Comparison of ENCODE assay signal across 20 cellular contexts in the genomic region with DNA sequence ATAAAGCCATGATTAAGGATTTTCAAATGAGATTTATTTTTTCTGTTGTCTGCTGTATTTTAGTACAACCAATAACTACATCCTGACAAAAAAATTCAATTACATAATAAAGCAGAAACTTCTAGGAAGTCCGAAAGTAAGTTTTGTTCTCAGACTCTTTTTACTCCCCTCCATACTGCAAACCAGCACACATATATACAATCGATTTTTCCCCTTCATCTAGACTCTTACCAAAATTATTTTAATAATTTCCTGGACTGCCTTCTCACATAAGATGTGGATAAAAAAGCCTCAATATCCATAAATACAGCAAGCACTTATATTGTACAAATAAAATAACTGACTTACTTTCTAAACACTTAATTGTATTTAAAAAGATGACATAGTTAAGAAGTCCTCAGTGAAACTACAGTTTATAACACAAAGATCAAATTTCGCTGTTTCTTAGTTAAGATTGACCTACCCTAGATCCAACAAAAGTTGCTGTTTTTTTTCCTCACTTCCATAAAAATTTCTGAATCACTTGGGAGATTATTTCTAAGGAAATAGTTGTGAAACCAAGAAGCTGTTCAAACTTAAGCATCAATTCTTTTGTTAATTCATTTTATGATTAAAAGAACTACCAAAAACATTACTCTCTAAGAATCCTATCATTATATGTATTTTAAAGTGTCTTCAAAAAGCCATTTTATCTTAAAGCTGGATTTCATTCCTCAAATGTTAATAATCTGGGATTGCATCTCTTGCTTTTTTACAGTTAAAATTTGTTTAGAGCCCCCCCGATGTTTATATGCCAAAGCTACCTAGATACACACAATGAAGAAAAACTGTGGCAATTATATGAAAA.
DNase-seq lines count a peak whose midpoint lies in the region; ATAC-seq, FAIRE-seq and TF ChIP-seq lines count a peak whose summit lies in the region.
"Had no signal": no experiment of that assay in that cellular context is flagged by ENCODE, and none has a peak within 500 bp of the region (broad histone marks: within the 10 kb centered on the region; RNA-seq: fewer than 3 reads in every experiment).

No MANE protein-coding gene starts in this region.

- no peaks in the 10 kb centered on the region for H3K9me3 Mint-ChIP-seq in activated T-cell treated with anti-CD3 and anti-CD28 coated beads, Interleukin-2, amount 50 U/mL, for 24 hours
- no peaks in the 10 kb centered on the region for H3K9me3 Mint-ChIP-seq in astrocyte (ENCODE audit: unreplicated experiment)
- H3K9me3 Mint-ChIP-seq: activated T-cell treated with anti-CD3 and anti-CD28 coated beads, Interleukin-2, amount 50 U/mL, for 72 hours had no signal

- TF ChIP-seq POLR2A in gastrocnemius medialis (IDR thresholded peaks at IDR 0.05): no peak

- H2AFZ ChIP-seq in astrocyte (ENCODE audit: low read depth, low read length) (no peak overlapping the region), smooth muscle cell (ENCODE audit: low read depth) (peak overlapping the region; percentile 36)

- peaks cover 44% of the 10 kb centered on the region for H3K4me1 Mint-ChIP-seq in activated T-cell treated with anti-CD3 and anti-CD28 coated beads, Interleukin-2, amount 50 U/mL, for 24 hours (ENCODE audit: low read depth)
- H3K4me1 Mint-ChIP-seq in astrocyte (ENCODE audit: low read depth, unreplicated experiment): peaks cover 23% of the 10 kb centered on the region

- intact Hi-C loops in gastrocnemius medialis (cut with DNase I; ENCODE audit: low total_unique reads): no loop called here

- no peak overlapping the region for H3K27ac Mint-ChIP-seq in activated T-cell treated with anti-CD3 and anti-CD28 coated beads, Interleukin-2, amount 50 U/mL, for 24 hours
- peak overlapping the region; percentile 53 for H3K27ac Mint-ChIP-seq in astrocyte (ENCODE audit: unreplicated experiment)
- H3K27ac Mint-ChIP-seq: activated T-cell treated with anti-CD3 and anti-CD28 coated beads, Interleukin-2, amount 50 U/mL, for 72 hours; immature natural killer cell had no signal

- H3K27ac ChIP-seq in astrocyte (ENCODE audit: low read depth, low read length): peak overlapping the region; percentile 92
- H3K27ac ChIP-seq in smooth muscle cell (ENCODE audit: low read depth): peak overlapping the region; percentile 57
- no peak overlapping the region for H3K27ac ChIP-seq in gastrocnemius medialis
- H3K27ac ChIP-seq: SJCRH30 had no signal

- H3F3A ChIP-seq in smooth muscle cell (ENCODE audit: low read depth): no peaks in the 10 kb centered on the region

- in situ Hi-C loops in gastrocnemius medialis (cut with MboI; ENCODE audit: low sequenced_read_pairs in 4 of 4): loop anchor here in 1 of 4 donors (25.0 kb wide), 1 partner anchor 105 kb away; no protein-coding TSS in a partner anchor

- H3K4me1 ChIP-seq in astrocyte (ENCODE audit: insufficient read depth, low read length) (peaks cover 20% of the 10 kb centered on the region), smooth muscle cell (ENCODE audit: low read depth) (peaks cover 33% of the 10 kb centered on the region), gastrocnemius medialis (peaks cover 0 to 8% of the 10 kb centered on the region in 2 donors)
- H3K4me1 ChIP-seq: SJCRH30 had no signal

- H3K4me3 ChIP-seq in astrocyte (ENCODE audit: insufficient read depth, low read depth, low read length): peak overlapping the region; percentile 96
- peak overlapping the region; percentile 62 for H3K4me3 ChIP-seq in fibroblast of pulmonary artery (replicated peaks; ENCODE audit: low read depth, low read length)
- peak overlapping the region; percentile 93 for H3K4me3 ChIP-seq in smooth muscle cell
- H3K4me3 ChIP-seq in gastrocnemius medialis: no peak overlapping the region
- H3K4me3 ChIP-seq: K562, SJCRH30 had no signal

- DNase-seq in activated T-cell treated with anti-CD3 and anti-CD28 coated beads, Interleukin-2, amount 50 U/mL, for 24 hours: no peak
- DNase-seq in activated T-cell treated with anti-CD3 and anti-CD28 coated beads, Interleukin-2, amount 50 U/mL, for 1 hour: no peak
- no peak for DNase-seq in astrocyte (ENCODE audit: low read depth)
- DNase-seq in fibroblast of pulmonary artery (ENCODE audit: low read depth): no peak
- no peak for DNase-seq in smooth muscle cell (lab: John Stamatoyannopoulos, UW; ENCODE audit: unreplicated experiment)
- no peak for DNase-seq in AG08395 (ENCODE audit: low spot score)
- no peak for DNase-seq in gastrocnemius medialis
- no peak for DNase-seq in activated naive CD4-positive, alpha-beta T cell treated with anti-CD3 and anti-CD28 coated beads, Interleukin-2, amount 50 U/mL, for 16 hours
- DNase-seq: 8988T; activated CD4-positive, alpha-beta T cell treated with anti-CD3 and anti-CD28 coated beads for 48 hours; activated T-cell treated with anti-CD3 and anti-CD28 coated beads, Interleukin-2, amount 50 U/mL, for 72 hours; amniotic stem cell; GDM1; immature natural killer cell; midbrain; NCI-H1417; NK-92 treated with Interleukin-12 subunit alpha and Interleukin-12 subunit beta, amount 100 ng/mL, for 24 hours; SJCRH30; T1000 had no signal

- TF ChIP-seq CTCF in astrocyte (IDR thresholded peaks at IDR 0.05; ENCODE audit: insufficient read depth, low read depth, low read length): no peak
- no peak for TF ChIP-seq CTCF in fibroblast of pulmonary artery (IDR thresholded peaks at IDR 0.05; ENCODE audit: low read length, missing control alignments)
- TF ChIP-seq CTCF in smooth muscle cell (IDR thresholded peaks at IDR 0.05; ENCODE audit: borderline replicate concordance, insufficient read depth, poor library complexity, severe bottlenecking): no peak
- TF ChIP-seq CTCF in gastrocnemius medialis (IDR thresholded peaks at IDR 0.05 in 4 of 5, conservative IDR thresholded peaks at IDR 0.05 in 1 of 5): no peak

- H3K27me3 ChIP-seq in astrocyte (ENCODE audit: insufficient read depth, low read length) (no peaks in the 10 kb centered on the region), smooth muscle cell (ENCODE audit: low read depth) (no peaks in the 10 kb centered on the region), gastrocnemius medialis (peaks cover 31 to 49% (median 39%) of the 10 kb centered on the region in 3 donors)
- H3K27me3 ChIP-seq: SJCRH30 had no signal

- FAIRE-seq in astrocyte (lab: Jason Lieb, UNC): peak; percentile 9
- FAIRE-seq: K562 had no signal

- no peaks in the 10 kb centered on the region for H3K9me3 ChIP-seq in astrocyte (ENCODE audit: insufficient read depth, low read depth, low read length)
- H3K9me3 ChIP-seq in smooth muscle cell (replicated peaks; ENCODE audit: low read depth): no peaks in the 10 kb centered on the region
- no peaks in the 10 kb centered on the region for H3K9me3 ChIP-seq in gastrocnemius medialis
- H3K9me3 ChIP-seq: SJCRH30 had no signal

- peak overlapping the region; percentile 8 for H3K4me3 Mint-ChIP-seq in activated T-cell treated with anti-CD3 and anti-CD28 coated beads, Interleukin-2, amount 50 U/mL, for 24 hours
- H3K4me3 Mint-ChIP-seq in astrocyte (ENCODE audit: unreplicated experiment): peak overlapping the region; percentile 94
- H3K4me3 Mint-ChIP-seq: activated T-cell treated with anti-CD3 and anti-CD28 coated beads, Interleukin-2, amount 50 U/mL, for 72 hours; immature natural killer cell had no signal

- WGBS in smooth muscle cell (ENCODE audit: low lambda C conversion rate): 85% methylated on average over 4 of the region's 4 CpGs

- peaks cover 4% of the 10 kb centered on the region for H3K36me3 ChIP-seq in astrocyte (ENCODE audit: insufficient read depth, low read length)
- H3K36me3 ChIP-seq in smooth muscle cell (ENCODE audit: low read depth): no peaks in the 10 kb centered on the region
- no peaks in the 10 kb centered on the region for H3K36me3 ChIP-seq in gastrocnemius medialis
- H3K36me3 ChIP-seq: SJCRH30 had no signal

- ATAC-seq in gastrocnemius medialis: no peak
- ATAC-seq: activated T-cell treated with anti-CD3 and anti-CD28 coated beads, Interleukin-2, amount 50 U/mL, for 72 hours; K562 had no signal

- peak overlapping the region; percentile 98 for H3K9ac ChIP-seq in astrocyte (ENCODE audit: low read length)
- H3K9ac ChIP-seq in smooth muscle cell (ENCODE audit: low read depth): peak overlapping the region; percentile 86

- H3K4me2 ChIP-seq in astrocyte (ENCODE audit: low read length) (peak overlapping the region; percentile 90), smooth muscle cell (peak overlapping the region; percentile 96)

- peaks cover 34% of the 10 kb centered on the region for H3K27me3 Mint-ChIP-seq in activated T-cell treated with anti-CD3 and anti-CD28 coated beads, Interleukin-2, amount 50 U/mL, for 24 hours
- no peaks in the 10 kb centered on the region for H3K27me3 Mint-ChIP-seq in astrocyte (ENCODE audit: low read depth, unreplicated experiment)

- peaks cover 100% of the 10 kb centered on the region for H3K79me2 ChIP-seq in astrocyte (ENCODE audit: insufficient read depth, low read length)
- H3K79me2 ChIP-seq in smooth muscle cell (ENCODE audit: low read depth): peaks cover 88% of the 10 kb centered on the region

- H4K20me1 ChIP-seq in astrocyte (ENCODE audit: insufficient read depth, low read length): peaks cover 15% of the 10 kb centered on the region
- peaks cover 16% of the 10 kb centered on the region for H4K20me1 ChIP-seq in smooth muscle cell (ENCODE audit: low read depth)

- H3K36me3 Mint-ChIP-seq in activated T-cell treated with anti-CD3 and anti-CD28 coated beads, Interleukin-2, amount 50 U/mL, for 24 hours (ENCODE audit: low read depth): peaks cover 3% of the 10 kb centered on the region
- no peaks in the 10 kb centered on the region for H3K36me3 Mint-ChIP-seq in astrocyte (ENCODE audit: low read depth, unreplicated experiment)
- H3K36me3 Mint-ChIP-seq: immature natural killer cell had no signal

Comparison
In these comparisons a context has a peak if more than half of its experiments do, and no peak if none do; other contexts are left out.
1. H3K27ac ChIP-seq: peak in astrocyte (single experiment) and smooth muscle cell (single experiment); none in gastrocnemius medialis (0 of 4).
2. H3K4me3 ChIP-seq: peak in astrocyte (single experiment), fibroblast of pulmonary artery (single experiment) and smooth muscle cell (single experiment); none in gastrocnemius medialis (0 of 4).